1 cellular context compared by ENCODE assay signal in the genomic region with DNA sequence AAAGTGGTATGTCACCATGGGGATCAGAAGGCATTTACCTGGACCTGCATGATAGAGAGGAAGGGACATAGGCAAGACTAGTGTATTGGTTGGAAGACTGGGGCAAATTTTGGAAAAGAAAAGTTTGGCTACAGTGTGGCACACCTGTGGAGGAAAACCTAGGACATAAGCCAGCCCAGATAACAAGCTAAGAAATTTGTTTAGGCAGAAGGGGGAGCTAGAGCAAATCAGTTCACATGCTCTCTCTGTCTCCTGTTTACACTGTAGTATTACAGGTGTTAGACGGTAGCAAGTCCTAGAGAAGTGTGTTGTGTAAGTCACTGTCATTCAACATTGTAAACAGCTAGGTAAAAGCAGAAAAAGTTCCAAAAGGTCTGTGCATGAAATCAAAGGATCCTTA.
TF ChIP-seq lines count a peak whose summit lies in the region.

No MANE protein-coding gene starts in this region.

TF ChIP-seq in K562, 482 proteins besides CTCF, POLR2A, EP300 and RAD21 (continued from another document and continues in another):
- TF ChIP-seq, protein P1, sequence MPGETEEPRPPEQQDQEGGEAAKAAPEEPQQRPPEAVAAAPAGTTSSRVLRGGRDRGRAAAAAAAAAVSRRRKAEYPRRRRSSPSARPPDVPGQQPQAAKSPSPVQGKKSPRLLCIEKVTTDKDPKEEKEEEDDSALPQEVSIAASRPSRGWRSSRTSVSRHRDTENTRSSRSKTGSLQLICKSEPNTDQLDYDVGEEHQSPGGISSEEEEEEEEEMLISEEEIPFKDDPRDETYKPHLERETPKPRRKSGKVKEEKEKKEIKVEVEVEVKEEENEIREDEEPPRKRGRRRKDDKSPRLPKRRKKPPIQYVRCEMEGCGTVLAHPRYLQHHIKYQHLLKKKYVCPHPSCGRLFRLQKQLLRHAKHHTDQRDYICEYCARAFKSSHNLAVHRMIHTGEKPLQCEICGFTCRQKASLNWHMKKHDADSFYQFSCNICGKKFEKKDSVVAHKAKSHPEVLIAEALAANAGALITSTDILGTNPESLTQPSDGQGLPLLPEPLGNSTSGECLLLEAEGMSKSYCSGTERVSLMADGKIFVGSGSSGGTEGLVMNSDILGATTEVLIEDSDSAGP (CRISPR knock-in tag; IDR thresholded peaks at IDR 0.05), result no peak
- no peak for TF ChIP-seq ZNF232 (CRISPR knock-in tag; IDR thresholded peaks at IDR 0.05)
- TF ChIP-seq PHB2 (IDR thresholded peaks at IDR 0.05; ENCODE audit: low read depth), result no peak
- TF ChIP-seq BCLAF1 (IDR thresholded peaks at IDR 0.05; ENCODE audit: borderline replicate concordance in 1 of 2, control insufficient read depth in 1 of 2, low read depth in 2 of 2, low read length in 1 of 2), result no peak
- peak; percentile 12; the same call in 1 of the 2 replicates for TF ChIP-seq JUND (IDR thresholded peaks at IDR 0.05; ENCODE audit: borderline replicate concordance, low read depth, low read length)
- peak; percentile 49; the same call in 1 of the 3 replicates for TF ChIP-seq JUND (tag; IDR thresholded peaks at IDR 0.05; ENCODE audit: borderline replicate concordance, low read depth, low read length)
- TF ChIP-seq, protein P2, sequence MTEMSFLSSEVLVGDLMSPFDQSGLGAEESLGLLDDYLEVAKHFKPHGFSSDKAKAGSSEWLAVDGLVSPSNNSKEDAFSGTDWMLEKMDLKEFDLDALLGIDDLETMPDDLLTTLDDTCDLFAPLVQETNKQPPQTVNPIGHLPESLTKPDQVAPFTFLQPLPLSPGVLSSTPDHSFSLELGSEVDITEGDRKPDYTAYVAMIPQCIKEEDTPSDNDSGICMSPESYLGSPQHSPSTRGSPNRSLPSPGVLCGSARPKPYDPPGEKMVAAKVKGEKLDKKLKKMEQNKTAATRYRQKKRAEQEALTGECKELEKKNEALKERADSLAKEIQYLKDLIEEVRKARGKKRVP (CRISPR knock-in tag; IDR thresholded peaks at IDR 0.05), result no peak
- peak; percentile 92 to 95 for TF ChIP-seq FOXK2 (conservative IDR thresholded peaks at IDR 0.05 in 1 of 2, IDR thresholded peaks at IDR 0.05 in 1 of 2; ENCODE audit: low read depth in 2 of 2)
- TF ChIP-seq, protein P3, sequence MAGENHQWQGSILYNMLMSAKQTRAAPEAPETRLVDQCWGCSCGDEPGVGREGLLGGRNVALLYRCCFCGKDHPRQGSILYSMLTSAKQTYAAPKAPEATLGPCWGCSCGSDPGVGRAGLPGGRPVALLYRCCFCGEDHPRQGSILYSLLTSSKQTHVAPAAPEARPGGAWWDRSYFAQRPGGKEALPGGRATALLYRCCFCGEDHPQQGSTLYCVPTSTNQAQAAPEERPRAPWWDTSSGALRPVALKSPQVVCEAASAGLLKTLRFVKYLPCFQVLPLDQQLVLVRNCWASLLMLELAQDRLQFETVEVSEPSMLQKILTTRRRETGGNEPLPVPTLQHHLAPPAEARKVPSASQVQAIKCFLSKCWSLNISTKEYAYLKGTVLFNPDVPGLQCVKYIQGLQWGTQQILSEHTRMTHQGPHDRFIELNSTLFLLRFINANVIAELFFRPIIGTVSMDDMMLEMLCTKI (IDR thresholded peaks at IDR 0.05; ENCODE audit: partially characterized antibody), result no peak
- TF ChIP-seq NELFE (IDR thresholded peaks at IDR 0.05; ENCODE audit: insufficient read depth, insufficient read length), result no peak
- no peak for TF ChIP-seq STAT5A (IDR thresholded peaks at IDR 0.05; ENCODE audit: borderline replicate concordance, low read length)
- TF ChIP-seq, protein P4, sequence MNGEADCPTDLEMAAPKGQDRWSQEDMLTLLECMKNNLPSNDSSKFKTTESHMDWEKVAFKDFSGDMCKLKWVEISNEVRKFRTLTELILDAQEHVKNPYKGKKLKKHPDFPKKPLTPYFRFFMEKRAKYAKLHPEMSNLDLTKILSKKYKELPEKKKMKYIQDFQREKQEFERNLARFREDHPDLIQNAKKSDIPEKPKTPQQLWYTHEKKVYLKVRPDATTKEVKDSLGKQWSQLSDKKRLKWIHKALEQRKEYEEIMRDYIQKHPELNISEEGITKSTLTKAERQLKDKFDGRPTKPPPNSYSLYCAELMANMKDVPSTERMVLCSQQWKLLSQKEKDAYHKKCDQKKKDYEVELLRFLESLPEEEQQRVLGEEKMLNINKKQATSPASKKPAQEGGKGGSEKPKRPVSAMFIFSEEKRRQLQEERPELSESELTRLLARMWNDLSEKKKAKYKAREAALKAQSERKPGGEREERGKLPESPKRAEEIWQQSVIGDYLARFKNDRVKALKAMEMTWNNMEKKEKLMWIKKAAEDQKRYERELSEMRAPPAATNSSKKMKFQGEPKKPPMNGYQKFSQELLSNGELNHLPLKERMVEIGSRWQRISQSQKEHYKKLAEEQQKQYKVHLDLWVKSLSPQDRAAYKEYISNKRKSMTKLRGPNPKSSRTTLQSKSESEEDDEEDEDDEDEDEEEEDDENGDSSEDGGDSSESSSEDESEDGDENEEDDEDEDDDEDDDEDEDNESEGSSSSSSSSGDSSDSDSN (IDR thresholded peaks at IDR 0.05; ENCODE audit: borderline replicate concordance in 1 of 2, low read depth in 2 of 2, low read length in 2 of 2), result no peak
- 0 out of 4 replicates have a peak, but pooled peaks of 1 of the 2 experiments have one; percentile 34 for TF ChIP-seq KDM1A (IDR thresholded peaks at IDR 0.05)
- no peak for TF ChIP-seq FUS (optimal IDR thresholded peaks at IDR 0.05; ENCODE audit: low read depth, low read length)
- no peak for TF ChIP-seq MAZ (CRISPR knock-in tag; conservative IDR thresholded peaks at IDR 0.05 in 1 of 2, IDR thresholded peaks at IDR 0.05 in 1 of 2)
- no peak for TF ChIP-seq KDM5B (IDR thresholded peaks at IDR 0.05; ENCODE audit: insufficient replicate concordance, low read depth, low read length)
- peak; percentile 71; the same call in 1 of the 2 replicates for TF ChIP-seq ARID2 (IDR thresholded peaks at IDR 0.05)
- no peak for TF ChIP-seq CBFB (CRISPR knock-in tag; IDR thresholded peaks at IDR 0.05)
- no peak for TF ChIP-seq CBX1 (IDR thresholded peaks at IDR 0.05; ENCODE audit: low read depth)
- no peak for TF ChIP-seq ZC3H11A (IDR thresholded peaks at IDR 0.05; ENCODE audit: low read depth, low read length)
- TF ChIP-seq, protein P5, sequence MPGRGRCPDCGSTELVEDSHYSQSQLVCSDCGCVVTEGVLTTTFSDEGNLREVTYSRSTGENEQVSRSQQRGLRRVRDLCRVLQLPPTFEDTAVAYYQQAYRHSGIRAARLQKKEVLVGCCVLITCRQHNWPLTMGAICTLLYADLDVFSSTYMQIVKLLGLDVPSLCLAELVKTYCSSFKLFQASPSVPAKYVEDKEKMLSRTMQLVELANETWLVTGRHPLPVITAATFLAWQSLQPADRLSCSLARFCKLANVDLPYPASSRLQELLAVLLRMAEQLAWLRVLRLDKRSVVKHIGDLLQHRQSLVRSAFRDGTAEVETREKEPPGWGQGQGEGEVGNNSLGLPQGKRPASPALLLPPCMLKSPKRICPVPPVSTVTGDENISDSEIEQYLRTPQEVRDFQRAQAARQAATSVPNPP (IDR thresholded peaks at IDR 0.05; ENCODE audit: borderline replicate concordance, insufficient read depth, insufficient read length), result no peak
- no peak for TF ChIP-seq ZBTB26 (CRISPR knock-in tag; IDR thresholded peaks at IDR 0.05)
- TF ChIP-seq CBFA2T3 (IDR thresholded peaks at IDR 0.05), result 0 out of 2 replicates have a peak, but pooled peaks have one; percentile 21
- no peak for TF ChIP-seq XRCC4 (IDR thresholded peaks at IDR 0.05; ENCODE audit: extremely low read depth, insufficient read depth, insufficient read length)
- TF ChIP-seq MLX (CRISPR knock-in tag; conservative IDR thresholded peaks at IDR 0.05), result no peak
- TF ChIP-seq, protein P6, sequence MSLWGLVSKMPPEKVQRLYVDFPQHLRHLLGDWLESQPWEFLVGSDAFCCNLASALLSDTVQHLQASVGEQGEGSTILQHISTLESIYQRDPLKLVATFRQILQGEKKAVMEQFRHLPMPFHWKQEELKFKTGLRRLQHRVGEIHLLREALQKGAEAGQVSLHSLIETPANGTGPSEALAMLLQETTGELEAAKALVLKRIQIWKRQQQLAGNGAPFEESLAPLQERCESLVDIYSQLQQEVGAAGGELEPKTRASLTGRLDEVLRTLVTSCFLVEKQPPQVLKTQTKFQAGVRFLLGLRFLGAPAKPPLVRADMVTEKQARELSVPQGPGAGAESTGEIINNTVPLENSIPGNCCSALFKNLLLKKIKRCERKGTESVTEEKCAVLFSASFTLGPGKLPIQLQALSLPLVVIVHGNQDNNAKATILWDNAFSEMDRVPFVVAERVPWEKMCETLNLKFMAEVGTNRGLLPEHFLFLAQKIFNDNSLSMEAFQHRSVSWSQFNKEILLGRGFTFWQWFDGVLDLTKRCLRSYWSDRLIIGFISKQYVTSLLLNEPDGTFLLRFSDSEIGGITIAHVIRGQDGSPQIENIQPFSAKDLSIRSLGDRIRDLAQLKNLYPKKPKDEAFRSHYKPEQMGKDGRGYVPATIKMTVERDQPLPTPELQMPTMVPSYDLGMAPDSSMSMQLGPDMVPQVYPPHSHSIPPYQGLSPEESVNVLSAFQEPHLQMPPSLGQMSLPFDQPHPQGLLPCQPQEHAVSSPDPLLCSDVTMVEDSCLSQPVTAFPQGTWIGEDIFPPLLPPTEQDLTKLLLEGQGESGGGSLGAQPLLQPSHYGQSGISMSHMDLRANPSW (CRISPR knock-in tag; IDR thresholded peaks at IDR 0.05), result no peak
- no peak for TF ChIP-seq FOXP4 (CRISPR knock-in tag; IDR thresholded peaks at IDR 0.05; ENCODE audit: borderline replicate concordance)
- no peak for TF ChIP-seq GTF2F1 (IDR thresholded peaks at IDR 0.05; ENCODE audit: low read depth, low read length)
- no peak for TF ChIP-seq MEF2A (IDR thresholded peaks at IDR 0.05; ENCODE audit: control insufficient read depth, low read depth, low read length)
- TF ChIP-seq, protein P7, sequence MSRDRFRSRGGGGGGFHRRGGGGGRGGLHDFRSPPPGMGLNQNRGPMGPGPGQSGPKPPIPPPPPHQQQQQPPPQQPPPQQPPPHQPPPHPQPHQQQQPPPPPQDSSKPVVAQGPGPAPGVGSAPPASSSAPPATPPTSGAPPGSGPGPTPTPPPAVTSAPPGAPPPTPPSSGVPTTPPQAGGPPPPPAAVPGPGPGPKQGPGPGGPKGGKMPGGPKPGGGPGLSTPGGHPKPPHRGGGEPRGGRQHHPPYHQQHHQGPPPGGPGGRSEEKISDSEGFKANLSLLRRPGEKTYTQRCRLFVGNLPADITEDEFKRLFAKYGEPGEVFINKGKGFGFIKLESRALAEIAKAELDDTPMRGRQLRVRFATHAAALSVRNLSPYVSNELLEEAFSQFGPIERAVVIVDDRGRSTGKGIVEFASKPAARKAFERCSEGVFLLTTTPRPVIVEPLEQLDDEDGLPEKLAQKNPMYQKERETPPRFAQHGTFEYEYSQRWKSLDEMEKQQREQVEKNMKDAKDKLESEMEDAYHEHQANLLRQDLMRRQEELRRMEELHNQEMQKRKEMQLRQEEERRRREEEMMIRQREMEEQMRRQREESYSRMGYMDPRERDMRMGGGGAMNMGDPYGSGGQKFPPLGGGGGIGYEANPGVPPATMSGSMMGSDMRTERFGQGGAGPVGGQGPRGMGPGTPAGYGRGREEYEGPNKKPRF (IDR thresholded peaks at IDR 0.05; ENCODE audit: low read depth, low read length), result no peak
- no peak for TF ChIP-seq ADNP (tag; IDR thresholded peaks at IDR 0.05)
